1 cellular context compared by ENCODE assay signal in genomic region chr18:37006742-37007141, GRCh38.
TF ChIP-seq lines count a peak whose summit lies in the region.

No MANE protein-coding gene starts in this region.

TF ChIP-seq in GM12878, 131 proteins besides CTCF, POLR2A, EP300 and RAD21 (continued from another document):
- TF ChIP-seq, protein P1, sequence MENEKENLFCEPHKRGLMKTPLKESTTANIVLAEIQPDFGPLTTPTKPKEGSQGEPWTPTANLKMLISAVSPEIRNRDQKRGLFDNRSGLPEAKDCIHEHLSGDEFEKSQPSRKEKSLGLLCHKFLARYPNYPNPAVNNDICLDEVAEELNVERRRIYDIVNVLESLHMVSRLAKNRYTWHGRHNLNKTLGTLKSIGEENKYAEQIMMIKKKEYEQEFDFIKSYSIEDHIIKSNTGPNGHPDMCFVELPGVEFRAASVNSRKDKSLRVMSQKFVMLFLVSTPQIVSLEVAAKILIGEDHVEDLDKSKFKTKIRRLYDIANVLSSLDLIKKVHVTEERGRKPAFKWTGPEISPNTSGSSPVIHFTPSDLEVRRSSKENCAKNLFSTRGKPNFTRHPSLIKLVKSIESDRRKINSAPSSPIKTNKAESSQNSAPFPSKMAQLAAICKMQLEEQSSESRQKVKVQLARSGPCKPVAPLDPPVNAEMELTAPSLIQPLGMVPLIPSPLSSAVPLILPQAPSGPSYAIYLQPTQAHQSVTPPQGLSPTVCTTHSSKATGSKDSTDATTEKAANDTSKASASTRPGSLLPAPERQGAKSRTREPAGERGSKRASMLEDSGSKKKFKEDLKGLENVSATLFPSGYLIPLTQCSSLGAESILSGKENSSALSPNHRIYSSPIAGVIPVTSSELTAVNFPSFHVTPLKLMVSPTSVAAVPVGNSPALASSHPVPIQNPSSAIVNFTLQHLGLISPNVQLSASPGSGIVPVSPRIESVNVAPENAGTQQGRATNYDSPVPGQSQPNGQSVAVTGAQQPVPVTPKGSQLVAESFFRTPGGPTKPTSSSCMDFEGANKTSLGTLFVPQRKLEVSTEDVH (IDR thresholded peaks at IDR 0.05; ENCODE audit: low read depth, partially characterized antibody) = no peak
- TF ChIP-seq CUX1 (IDR thresholded peaks at IDR 0.05; ENCODE audit: insufficient replicate concordance, low read depth, low read length) = no peak
- no peak for TF ChIP-seq PAX5 (IDR thresholded peaks at IDR 0.05; ENCODE audit: borderline replicate concordance, low read depth, low read length)
- no peak for TF ChIP-seq SRF (IDR thresholded peaks at IDR 0.05; ENCODE audit: low read depth in 2 of 2, low read length in 2 of 2)
- no peak for TF ChIP-seq RELB (IDR thresholded peaks at IDR 0.05; ENCODE audit: low read depth)
- no peak for TF ChIP-seq POLR2AphosphoS5 (IDR thresholded peaks at IDR 0.05; ENCODE audit: low read length)
- TF ChIP-seq BCL11A (IDR thresholded peaks at IDR 0.05; ENCODE audit: low read depth, low read length) = peak; percentile 43; the same call in 1 of the 2 replicates
- peak; percentile 20 for TF ChIP-seq BCL3 (IDR thresholded peaks at IDR 0.05; ENCODE audit: borderline replicate concordance, insufficient read depth, low read depth, low read length, poor library complexity, severe bottlenecking)
- peak; percentile 82; the same call in 1 of the 2 replicates for TF ChIP-seq IRF4 (IDR thresholded peaks at IDR 0.05; ENCODE audit: low read depth, low read length)
- no peak for TF ChIP-seq MYB (IDR thresholded peaks at IDR 0.05; ENCODE audit: borderline replicate concordance, low read depth, low read length)
- TF ChIP-seq DPF2 (IDR thresholded peaks at IDR 0.05) = 0 out of 2 replicates have a peak, but pooled peaks have one; percentile 28
- no peak for TF ChIP-seq ZNF622 (IDR thresholded peaks at IDR 0.05)
- TF ChIP-seq ZBTB4 (CRISPR knock-in tag; IDR thresholded peaks at IDR 0.05) = no peak
- TF ChIP-seq RUNX3 (IDR thresholded peaks at IDR 0.05; ENCODE audit: low read length) = peak; percentile 35; the same call in 1 of the 2 replicates
- peak; percentile 96 for TF ChIP-seq JUNB (IDR thresholded peaks at IDR 0.05)
- 0 out of 2 replicates have a peak, but pooled peaks have one; percentile 18 for TF ChIP-seq ZNF24 (IDR thresholded peaks at IDR 0.05)
- TF ChIP-seq, protein P2, sequence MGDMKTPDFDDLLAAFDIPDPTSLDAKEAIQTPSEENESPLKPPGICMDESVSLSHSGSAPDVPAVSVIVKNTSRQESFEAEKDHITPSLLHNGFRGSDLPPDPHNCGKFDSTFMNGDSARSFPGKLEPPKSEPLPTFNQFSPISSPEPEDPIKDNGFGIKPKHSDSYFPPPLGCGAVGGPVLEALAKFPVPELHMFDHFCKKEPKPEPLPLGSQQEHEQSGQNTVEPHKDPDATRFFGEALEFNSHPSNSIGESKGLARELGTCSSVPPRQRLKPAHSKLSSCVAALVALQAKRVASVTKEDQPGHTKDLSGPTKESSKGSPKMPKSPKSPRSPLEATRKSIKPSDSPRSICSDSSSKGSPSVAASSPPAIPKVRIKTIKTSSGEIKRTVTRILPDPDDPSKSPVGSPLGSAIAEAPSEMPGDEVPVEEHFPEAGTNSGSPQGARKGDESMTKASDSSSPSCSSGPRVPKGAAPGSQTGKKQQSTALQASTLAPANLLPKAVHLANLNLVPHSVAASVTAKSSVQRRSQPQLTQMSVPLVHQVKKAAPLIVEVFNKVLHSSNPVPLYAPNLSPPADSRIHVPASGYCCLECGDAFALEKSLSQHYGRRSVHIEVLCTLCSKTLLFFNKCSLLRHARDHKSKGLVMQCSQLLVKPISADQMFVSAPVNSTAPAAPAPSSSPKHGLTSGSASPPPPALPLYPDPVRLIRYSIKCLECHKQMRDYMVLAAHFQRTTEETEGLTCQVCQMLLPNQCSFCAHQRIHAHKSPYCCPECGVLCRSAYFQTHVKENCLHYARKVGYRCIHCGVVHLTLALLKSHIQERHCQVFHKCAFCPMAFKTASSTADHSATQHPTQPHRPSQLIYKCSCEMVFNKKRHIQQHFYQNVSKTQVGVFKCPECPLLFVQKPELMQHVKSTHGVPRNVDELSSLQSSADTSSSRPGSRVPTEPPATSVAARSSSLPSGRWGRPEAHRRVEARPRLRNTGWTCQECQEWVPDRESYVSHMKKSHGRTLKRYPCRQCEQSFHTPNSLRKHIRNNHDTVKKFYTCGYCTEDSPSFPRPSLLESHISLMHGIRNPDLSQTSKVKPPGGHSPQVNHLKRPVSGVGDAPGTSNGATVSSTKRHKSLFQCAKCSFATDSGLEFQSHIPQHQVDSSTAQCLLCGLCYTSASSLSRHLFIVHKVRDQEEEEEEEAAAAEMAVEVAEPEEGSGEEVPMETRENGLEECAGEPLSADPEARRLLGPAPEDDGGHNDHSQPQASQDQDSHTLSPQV (IDR thresholded peaks at IDR 0.05) = no peak
- TF ChIP-seq TCF7 (IDR thresholded peaks at IDR 0.05; ENCODE audit: borderline replicate concordance) = no peak
- no peak for TF ChIP-seq STAT1 (conservative IDR thresholded peaks at IDR 0.05)
- TF ChIP-seq MLLT1 (IDR thresholded peaks at IDR 0.05) = no peak
- no peak for TF ChIP-seq FOXM1 (IDR thresholded peaks at IDR 0.05; ENCODE audit: low read depth, low read length)
- no peak for TF ChIP-seq KLF5 (IDR thresholded peaks at IDR 0.05; ENCODE audit: partially characterized antibody)
- TF ChIP-seq PKNOX1 (IDR thresholded peaks at IDR 0.05) = peak; percentile 67
- TF ChIP-seq BMI1 (IDR thresholded peaks at IDR 0.05; ENCODE audit: borderline replicate concordance) = no peak
